In genomic region chr3:160435747-160436146, GRCh38 we compare ENCODE assay signal across 1 cellular context.
TF ChIP-seq lines count a peak whose summit lies in the region.

No MANE protein-coding gene starts in this region.

TF ChIP-seq in WTC11, 78 proteins besides CTCF, POLR2A, EP300 and RAD21 (continued from another document):
- TF ChIP-seq, protein P1, sequence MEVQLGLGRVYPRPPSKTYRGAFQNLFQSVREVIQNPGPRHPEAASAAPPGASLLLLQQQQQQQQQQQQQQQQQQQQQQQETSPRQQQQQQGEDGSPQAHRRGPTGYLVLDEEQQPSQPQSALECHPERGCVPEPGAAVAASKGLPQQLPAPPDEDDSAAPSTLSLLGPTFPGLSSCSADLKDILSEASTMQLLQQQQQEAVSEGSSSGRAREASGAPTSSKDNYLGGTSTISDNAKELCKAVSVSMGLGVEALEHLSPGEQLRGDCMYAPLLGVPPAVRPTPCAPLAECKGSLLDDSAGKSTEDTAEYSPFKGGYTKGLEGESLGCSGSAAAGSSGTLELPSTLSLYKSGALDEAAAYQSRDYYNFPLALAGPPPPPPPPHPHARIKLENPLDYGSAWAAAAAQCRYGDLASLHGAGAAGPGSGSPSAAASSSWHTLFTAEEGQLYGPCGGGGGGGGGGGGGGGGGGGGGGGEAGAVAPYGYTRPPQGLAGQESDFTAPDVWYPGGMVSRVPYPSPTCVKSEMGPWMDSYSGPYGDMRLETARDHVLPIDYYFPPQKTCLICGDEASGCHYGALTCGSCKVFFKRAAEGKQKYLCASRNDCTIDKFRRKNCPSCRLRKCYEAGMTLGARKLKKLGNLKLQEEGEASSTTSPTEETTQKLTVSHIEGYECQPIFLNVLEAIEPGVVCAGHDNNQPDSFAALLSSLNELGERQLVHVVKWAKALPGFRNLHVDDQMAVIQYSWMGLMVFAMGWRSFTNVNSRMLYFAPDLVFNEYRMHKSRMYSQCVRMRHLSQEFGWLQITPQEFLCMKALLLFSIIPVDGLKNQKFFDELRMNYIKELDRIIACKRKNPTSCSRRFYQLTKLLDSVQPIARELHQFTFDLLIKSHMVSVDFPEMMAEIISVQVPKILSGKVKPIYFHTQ (CRISPR knock-in tag; IDR thresholded peaks at IDR 0.05) = no peak
- no peak for TF ChIP-seq CBFB (CRISPR knock-in tag; IDR thresholded peaks at IDR 0.05; ENCODE audit: low read depth)
- TF ChIP-seq USF2 (CRISPR knock-in tag; IDR thresholded peaks at IDR 0.05) = no peak
- TF ChIP-seq RORB (CRISPR knock-in tag; IDR thresholded peaks at IDR 0.05) = no peak
- no peak for TF ChIP-seq JAZF1 (CRISPR knock-in tag; IDR thresholded peaks at IDR 0.05)
- no peak for TF ChIP-seq MAX (CRISPR knock-in tag; IDR thresholded peaks at IDR 0.05)
- TF ChIP-seq ZNF532 (CRISPR knock-in tag; IDR thresholded peaks at IDR 0.05; ENCODE audit: borderline replicate concordance) = no peak
- no peak for TF ChIP-seq NFYB (CRISPR knock-in tag; conservative IDR thresholded peaks at IDR 0.05; ENCODE audit: low read depth)
- TF ChIP-seq, protein P2, sequence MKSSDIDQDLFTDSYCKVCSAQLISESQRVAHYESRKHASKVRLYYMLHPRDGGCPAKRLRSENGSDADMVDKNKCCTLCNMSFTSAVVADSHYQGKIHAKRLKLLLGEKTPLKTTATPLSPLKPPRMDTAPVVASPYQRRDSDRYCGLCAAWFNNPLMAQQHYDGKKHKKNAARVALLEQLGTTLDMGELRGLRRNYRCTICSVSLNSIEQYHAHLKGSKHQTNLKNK (CRISPR knock-in tag; IDR thresholded peaks at IDR 0.05) = no peak
